ENCODE assay signal across 26 cellular contexts in the genomic region with DNA sequence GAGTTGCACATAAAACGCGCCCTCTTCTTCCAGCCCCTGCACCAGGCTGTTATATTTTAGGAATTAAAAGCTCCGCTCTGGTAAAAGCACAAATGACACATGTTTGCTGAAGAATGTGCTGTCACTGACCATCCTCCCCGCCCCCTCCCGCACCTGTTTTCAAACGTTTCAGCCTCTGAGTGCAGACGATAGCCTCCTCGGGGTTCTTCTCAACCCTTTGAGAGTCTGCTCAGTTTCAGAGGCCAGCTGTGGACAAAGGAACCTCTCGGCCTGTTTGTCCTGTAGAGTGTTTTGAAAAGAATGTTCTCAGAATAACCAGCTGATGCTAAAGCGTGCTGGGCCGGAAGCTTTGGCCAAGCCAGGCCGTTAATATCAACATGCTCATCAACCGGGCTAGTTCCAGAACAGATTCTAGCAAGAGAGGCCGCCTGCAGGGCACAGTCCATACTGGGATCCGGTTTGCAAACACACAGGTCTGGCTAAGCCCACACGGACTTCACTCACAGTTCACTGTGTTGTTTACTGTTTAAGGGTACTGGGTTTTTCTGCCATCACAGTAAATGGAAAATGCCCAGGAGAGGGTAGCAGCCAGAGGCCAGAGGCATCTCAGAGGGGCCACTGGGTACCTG. TPM values are rescaled to one million over a fixed set of nuclear protein-coding genes. Genes with fewer than 3 reads are reported as not detected.
DNase-seq lines count a peak whose midpoint lies in the region; ATAC-seq, FAIRE-seq and TF ChIP-seq lines count a peak whose summit lies in the region.
"Had no signal": no experiment of that assay in that cellular context is flagged by ENCODE, and none has a peak within 500 bp of the region (broad histone marks: within the 10 kb centered on the region; RNA-seq: fewer than 3 reads in every experiment).

No MANE protein-coding gene starts in this region.

- H3K9ac ChIP-seq in HCT116 (ENCODE audit: low read length) (no peak overlapping the region), HepG2 (ENCODE audit: insufficient read depth, low read depth, low read length) (peak overlapping the region; percentile 17)

- TF ChIP-seq RAD21 in HCT116 (IDR thresholded peaks at IDR 0.05; ENCODE audit: low read depth) (no peak), HepG2 (CRISPR knock-in tag; IDR thresholded peaks at IDR 0.05) (peak; percentile 36)

- H3K27me3 ChIP-seq in HCT116 (ENCODE audit: insufficient read depth, low read length) = no peaks in the 10 kb centered on the region; the same call in 1 of the 2 replicates
- peaks cover 0 to 25% of the 10 kb centered on the region in 2 experiments; a peak in 4 of 5 replicates for H3K27me3 ChIP-seq in HepG2 (ENCODE audit: control insufficient read depth in 1 of 2, insufficient read depth in 2 of 2, low read length in 2 of 2)
- H3K27me3 ChIP-seq: vagina had no signal

- H3K79me2 ChIP-seq in HCT116 (ENCODE audit: insufficient read depth, low read length) (no peaks in the 10 kb centered on the region), HepG2 (ENCODE audit: insufficient read depth, low read length) (no peaks in the 10 kb centered on the region)

- ATAC-seq in HCT116 (peak; percentile 13; the same call in 1 of the 2 replicates), HepG2 (peak; percentile 98)
- ATAC-seq: activated CD8-positive, alpha-beta T cell treated with anti-CD3 and anti-CD28 coated beads, Interleukin-2, amount 10 ng/mL, durations not matched to agents 7 days and 5 days; naive thymus-derived CD4-positive, alpha-beta T cell; stimulated activated naive CD8-positive, alpha-beta T cell treated with anti-CD3 and anti-CD28 coated beads, Interleukin-15, Interleukin-2, amounts not matched to agents 100 U/mL and 50 U/mL, for 24 hours; T-helper 17 cell had no signal

- CTCF ChIA-PET in HCT116 (lab: Charles Lee) (no interaction called here), HepG2 (lab: Yijun Ruan, JAX; ENCODE audit: low intra/inter-chr PET ratio, low total read pairs) (no interaction called here)

- peaks cover 33% of the 10 kb centered on the region for H3K27me3 Mint-ChIP-seq in progenitor cell of endocrine pancreas

- POLR2A ChIA-PET in HCT116 (lab: Charles Lee) = no interaction called here
- POLR2A ChIA-PET in HepG2 (lab: Yijun Ruan, JAX) = no interaction called here

- TF ChIP-seq EP300 in HepG2 (IDR thresholded peaks at IDR 0.05; ENCODE audit: low read depth in 2 of 2, low read length in 2 of 2) (peak in 1 of 2 experiments; percentile 71; a peak in 1 of 4 replicates), HepG2 (CRISPR knock-in tag; IDR thresholded peaks at IDR 0.05; ENCODE audit: borderline replicate concordance) (peak; percentile 27; the same call in 1 of the 2 replicates)

- H3K4me2 ChIP-seq in HCT116 (ENCODE audit: low read length) = peak overlapping the region; percentile 60
- peak overlapping the region; percentile 78 for H3K4me2 ChIP-seq in HepG2 (ENCODE audit: low read depth, low read length)

- H4K20me1 ChIP-seq in HCT116 (ENCODE audit: insufficient read depth) = no peaks in the 10 kb centered on the region
- no peaks in the 10 kb centered on the region for H4K20me1 ChIP-seq in HepG2 (ENCODE audit: insufficient read depth, low read length)

- FAIRE-seq in HepG2 (lab: Jason Lieb, UNC) = peak; percentile 94

- BruUV-seq in HCT116 (replicated peaks; lab: Mats Ljungman, UMichigan) (no TSS peak), HepG2 (replicated peaks; lab: Mats Ljungman, UMichigan) (no TSS peak)

- H3K27ac ChIP-seq in HCT116 (ENCODE audit: low read depth, low read length) = no peak overlapping the region
- H3K27ac ChIP-seq in HepG2 (ENCODE audit: extremely low read length, insufficient read depth, low read length) = peak overlapping the region; percentile 72
- H3K27ac ChIP-seq: cardiac muscle cell, esophagus squamous epithelium had no signal

- H3K36me3 ChIP-seq in HCT116 (ENCODE audit: control insufficient read depth in 1 of 2, insufficient read depth in 2 of 2, low read length in 2 of 2) (no peaks in the 10 kb centered on the region), HepG2 (replicated peaks in 1 of 2; ENCODE audit: control insufficient read depth in 1 of 2, insufficient read depth in 2 of 2, low read length in 2 of 2) (no peaks in the 10 kb centered on the region)
- H3K36me3 ChIP-seq: cardiac muscle cell, esophagus squamous epithelium, vagina had no signal

- no peak overlapping the region for H3K27ac Mint-ChIP-seq in progenitor cell of endocrine pancreas
- H3K27ac Mint-ChIP-seq: activated B cell treated with CpG ODN at 0.5 μM for 24 hours; activated CD8-positive, alpha-beta T cell treated with anti-CD3 and anti-CD28 coated beads, Interleukin-2, amount 10 ng/mL, durations not matched to agents 7 days and 5 days; activated naive CD8-positive, alpha-beta T cell treated with anti-CD3 and anti-CD28 coated beads, Interleukin-2, amount 10 ng/mL, durations not matched to agents 7 days and 5 days; activated T-helper 1 cell treated with anti-CD3 and anti-CD28 coated beads, Interleukin-12 subunit alpha, Interleukin-12 subunit beta, Interleukin-2, Interleukin-4 antibody, amounts not matched to agents 30 ng/mL and 10 ng/mL and 1 ng/mL, durations not matched to agents 14 hours and 24 hours and 36 hours; CD8-positive, alpha-beta memory T cell; T-helper 17 cell had no signal

- TF ChIP-seq CTCF in HCT116 (IDR thresholded peaks at IDR 0.05 in 2 of 3, conservative IDR thresholded peaks at IDR 0.05 in 1 of 3; ENCODE audit: borderline replicate concordance in 1 of 3, insufficient read depth in 1 of 3, low read depth in 2 of 3, low read length in 2 of 3) = no peak
- no peak for TF ChIP-seq CTCF in astrocyte of the spinal cord (IDR thresholded peaks at IDR 0.05; ENCODE audit: low read depth, low read length)
- TF ChIP-seq CTCF in HepG2 (CRISPR knock-in tag; IDR thresholded peaks at IDR 0.05) = peak; percentile 44
- TF ChIP-seq CTCF in progenitor cell of endocrine pancreas (IDR thresholded peaks at IDR 0.05; ENCODE audit: unreplicated experiment) = no peak

- no peaks in the 10 kb centered on the region for H3K9me3 Mint-ChIP-seq in progenitor cell of endocrine pancreas (ENCODE audit: low read depth)
- H3K9me3 Mint-ChIP-seq: activated B cell treated with CpG ODN at 0.5 μM for 24 hours; activated naive CD8-positive, alpha-beta T cell treated with anti-CD3 and anti-CD28 coated beads, Interleukin-2, amount 10 ng/mL, durations not matched to agents 7 days and 5 days; activated T-helper 1 cell treated with anti-CD3 and anti-CD28 coated beads, Interleukin-12 subunit alpha, Interleukin-12 subunit beta, Interleukin-2, Interleukin-4 antibody, amounts not matched to agents 30 ng/mL and 10 ng/mL and 1 ng/mL, durations not matched to agents 14 hours and 24 hours and 36 hours; CD8-positive, alpha-beta memory T cell; naive thymus-derived CD4-positive, alpha-beta T cell had no signal

- H3K9me2 ChIP-seq in HCT116 (ENCODE audit: insufficient read depth) = no peaks in the 10 kb centered on the region

- peaks cover 4% of the 10 kb centered on the region for H3K4me1 Mint-ChIP-seq in progenitor cell of endocrine pancreas (ENCODE audit: low read depth)
- H3K4me1 Mint-ChIP-seq: activated B cell treated with CpG ODN at 0.5 μM for 24 hours; activated naive CD8-positive, alpha-beta T cell treated with anti-CD3 and anti-CD28 coated beads, Interleukin-2, amount 10 ng/mL, durations not matched to agents 7 days and 5 days; T-helper 17 cell had no signal

- DNase-seq in HCT116 (ENCODE audit: low read depth, low spot score) (no peak), astrocyte of the spinal cord (ENCODE audit: low read depth, low spot score) (peak; percentile 14), HepG2 (ENCODE audit: low spot score) (peak; percentile 89), retina (peak; percentile 44), DMS79 treated with DMSO at 0.1 percent for 48 hours (lab: John Stamatoyannopoulos, UW) (no peak), NOMO-1 treated with dmso at 0.1 percent for 144 hours (lab: John Stamatoyannopoulos, UW; ENCODE audit: unreplicated experiment) (no peak), progenitor cell of endocrine pancreas (ENCODE audit: low spot score, unreplicated experiment) (no peak)
- DNase-seq in activated CD8-positive, alpha-beta memory T cell treated with anti-CD3 and anti-CD28 coated beads, Interleukin-2, amount 50 U/mL, for 48 hours = no peak
- DNase-seq: activated B cell treated with CpG ODN at 0.5 μM for 24 hours; activated CD8-positive, alpha-beta T cell treated with anti-CD3 and anti-CD28 coated beads, Interleukin-2, amount 10 ng/mL, durations not matched to agents 7 days and 5 days; activated naive CD8-positive, alpha-beta T cell treated with anti-CD3 and anti-CD28 coated beads, Interleukin-2, amount 10 ng/mL, durations not matched to agents 7 days and 5 days; CD8-positive, alpha-beta memory T cell; EL; esophagus squamous epithelium; GOT3; naive thymus-derived CD4-positive, alpha-beta T cell; NCI-H2029; NCI-H510A; SHP77 treated with DMSO at 0.1 percent for 48 hours; stimulated activated naive CD8-positive, alpha-beta T cell treated with anti-CD3 and anti-CD28 coated beads, Interleukin-15, Interleukin-2, amounts not matched to agents 100 U/mL and 50 U/mL, for 24 hours; T-helper 17 cell had no signal

- H3K4me3 Mint-ChIP-seq in progenitor cell of endocrine pancreas (ENCODE audit: low read depth) = no peak overlapping the region
- H3K4me3 Mint-ChIP-seq: activated B cell treated with CpG ODN at 0.5 μM for 24 hours; activated CD8-positive, alpha-beta T cell treated with anti-CD3 and anti-CD28 coated beads, Interleukin-2, amount 10 ng/mL, durations not matched to agents 7 days and 5 days; activated naive CD8-positive, alpha-beta T cell treated with anti-CD3 and anti-CD28 coated beads, Interleukin-2, amount 10 ng/mL, durations not matched to agents 7 days and 5 days; activated T-helper 1 cell treated with anti-CD3 and anti-CD28 coated beads, Interleukin-12 subunit alpha, Interleukin-12 subunit beta, Interleukin-2, Interleukin-4 antibody, amounts not matched to agents 30 ng/mL and 10 ng/mL and 1 ng/mL, durations not matched to agents 14 hours and 24 hours and 36 hours; CD8-positive, alpha-beta memory T cell; naive thymus-derived CD4-positive, alpha-beta T cell; T-helper 17 cell had no signal

- TF ChIP-seq POLR2A in HCT116 (IDR thresholded peaks at IDR 0.05; ENCODE audit: borderline replicate concordance, extremely low read depth, insufficient read depth, insufficient read length) = no peak
- TF ChIP-seq POLR2A in HepG2 (IDR thresholded peaks at IDR 0.05; ENCODE audit: insufficient read depth in 1 of 2, low read depth in 2 of 2, low read length in 2 of 2) = no peak

- in situ Hi-C loops in astrocyte of the spinal cord (cut with HindIII; ENCODE audit: low sequenced_read_pairs) = no loop called here
- in situ Hi-C loops in HepG2 (cut with HindIII; ENCODE audit: extremely low pct_ligation_motif_present, low pct_unique_long_range_greater_than_20kb) = no loop called here

- peaks cover 29 to 52% of the 10 kb centered on the region in 2 experiments for H3K4me1 ChIP-seq in HCT116 (ENCODE audit: control insufficient read depth in 1 of 2, insufficient read depth in 2 of 2, low read length in 2 of 2)
- H3K4me1 ChIP-seq in HepG2 (ENCODE audit: insufficient read depth, low read length) = peaks cover 25% of the 10 kb centered on the region
- H3K4me1 ChIP-seq: vagina had no signal

- intact Hi-C loops in HCT116 (cut with micrococcal nuclease) (no loop called here), HepG2 (cut with micrococcal nuclease; ENCODE audit: unreplicated experiment) (loop anchor here (2.0 kb wide), 1 partner anchor 269 kb away; no protein-coding TSS in a partner anchor)

- RAD21 ChIA-PET in HCT116 (lab: Charles Lee; ENCODE audit: low non-redundant PET in 1 of 2, low total read pairs in 2 of 2, uncharacterized antibody in 2 of 2, unreplicated experiment in 2 of 2) = interaction anchor here in 1 of 2 experiments (1.5 kb wide), 1 partner anchor 17 kb away, joined by 4 read pairs; no protein-coding TSS in a partner anchor

- 12% methylated on average over 13 of the region's 16 CpGs for WGBS in HepG2 (ENCODE audit: low lambda C conversion rate)

- H3K36me3 Mint-ChIP-seq in progenitor cell of endocrine pancreas (ENCODE audit: insufficient read depth) = no peaks in the 10 kb centered on the region
- H3K36me3 Mint-ChIP-seq: activated naive CD8-positive, alpha-beta T cell treated with anti-CD3 and anti-CD28 coated beads, Interleukin-2, amount 10 ng/mL, durations not matched to agents 7 days and 5 days; CD8-positive, alpha-beta memory T cell had no signal

- H2AFZ ChIP-seq in HCT116 (ENCODE audit: low read depth, low read length, poor library complexity, severe bottlenecking) = no peak overlapping the region
- H2AFZ ChIP-seq in HepG2 (ENCODE audit: low read length) = peak overlapping the region; percentile 16

- no peak overlapping the region for H3K4me3 ChIP-seq in HCT116 (replicated peaks in 1 of 2; ENCODE audit: low read depth in 1 of 2, low read length in 2 of 2)
- no peak overlapping the region for H3K4me3 ChIP-seq in astrocyte of the spinal cord (ENCODE audit: low read depth, low read length)
- peak overlapping the region; percentile 7 to 60 (median 18); a peak in 5 of 6 replicates for H3K4me3 ChIP-seq in HepG2 (replicated peaks in 1 of 3; ENCODE audit: insufficient read depth in 1 of 3, low read depth in 2 of 3, low read length in 3 of 3)
- H3K4me3 ChIP-seq: cardiac muscle cell, esophagus squamous epithelium, lung, vagina had no signal

- no peaks in the 10 kb centered on the region for H3K9me3 ChIP-seq in HCT116 (ENCODE audit: control insufficient read depth in 1 of 2, insufficient read depth in 1 of 2, low read depth in 1 of 2, low read length in 2 of 2)
- H3K9me3 ChIP-seq in HepG2 (ENCODE audit: low read length) = no peaks in the 10 kb centered on the region
- H3K9me3 ChIP-seq: esophagus squamous epithelium, vagina had no signal

RNA-seq across cellular contexts. Expression of gene CACNG4, which starts 6.4 kb away (rescaled TPM):
- total RNA-seq in HCT116 (2021; ENCODE audit: unreplicated experiment) (not detected), HepG2 (2016; rRNA removed; fragmentation: Illumina TruSeq; extraction: Trizol) (0.09 and 0.11 TPM in 2 replicates), progenitor cell of endocrine pancreas (6.5 and 8.7 TPM in 2 replicates)
- polyA plus RNA-seq in HCT116 (2012) = 0.03 TPM in 1 of 2 replicates, not detected in the other
- 0.09 and 0.10 TPM in 2 replicates for total RNA-seq in HepG2 (2016; cell fraction: cytosol; rRNA removed; fragmentation: Illumina TruSeq; extraction: Trizol; ENCODE audit: low read depth)
- 0.09 TPM in 2 replicates for total RNA-seq in HepG2 (2016; cell fraction: insoluble cytoplasmic fraction; rRNA removed; fragmentation: Illumina TruSeq; extraction: Trizol)
- total RNA-seq in HepG2 (2016; cell fraction: membrane; rRNA removed; fragmentation: Illumina TruSeq; extraction: Trizol) = 0.17 and 0.19 TPM in 2 replicates
- not detected in 2 replicates for total RNA-seq in HepG2 (2016; cell fraction: nucleus; rRNA removed; fragmentation: Illumina TruSeq; extraction: Trizol)
- 0.09 and 0.17 TPM in 2 replicates for polyA plus RNA-seq in HepG2 (2011; rRNA removed)
- polyA plus RNA-seq in HepG2 (2011; cell fraction: cytosol; rRNA removed) = 0.14 and 0.19 TPM in 2 replicates
- polyA plus RNA-seq in HepG2 (2011; cell fraction: nucleus; rRNA removed) = 0.07 and 0.21 TPM in 2 replicates
- 0.08 and 0.12 TPM in 2 replicates for polyA plus RNA-seq in HepG2 (2012)
- polyA plus RNA-seq in HepG2 (2016; cell fraction: cytosol; fragmentation: Illumina TruSeq; extraction: Trizol; ENCODE audit: low read depth) = 0.12 and 0.14 TPM in 2 replicates
- 0.09 TPM in 1 of 2 replicates, not detected in the other for polyA plus RNA-seq in HepG2 (2016; cell fraction: insoluble cytoplasmic fraction; fragmentation: Illumina TruSeq; extraction: Trizol; ENCODE audit: low read depth)
- 0.17 and 0.26 TPM in 2 replicates for polyA plus RNA-seq in HepG2 (2016; cell fraction: membrane; fragmentation: Illumina TruSeq; extraction: Trizol; ENCODE audit: low read depth)
- polyA plus RNA-seq in HepG2 (2016; cell fraction: nucleus; fragmentation: Illumina TruSeq; extraction: Trizol; ENCODE audit: insufficient read depth, low read depth) = not detected in 2 replicates
- polyA minus RNA-seq in HepG2 (2011; rRNA and poly(A)+ RNA removed; ENCODE audit: low replicate concordance) = 0.22 TPM in 1 of 2 replicates, not detected in the other
- not detected in 2 replicates for polyA minus RNA-seq in HepG2 (2011; cell fraction: cytosol; rRNA and poly(A)+ RNA removed)
- polyA minus RNA-seq in HepG2 (2011; cell fraction: nucleus; rRNA and poly(A)+ RNA removed) = not detected in 2 replicates
- total RNA-seq: activated B cell treated with CpG ODN at 0.5 μM for 24 hours; activated CD8-positive, alpha-beta T cell treated with anti-CD3 and anti-CD28 coated beads, Interleukin-2, amount 10 ng/mL, durations not matched to agents 7 days and 5 days; activated naive CD8-positive, alpha-beta T cell treated with anti-CD3 and anti-CD28 coated beads, Interleukin-2, amount 10 ng/mL, durations not matched to agents 7 days and 5 days; activated T-helper 1 cell treated with anti-CD3 and anti-CD28 coated beads, Interleukin-12 subunit alpha, Interleukin-12 subunit beta, Interleukin-2, Interleukin-4 antibody, amounts not matched to agents 30 ng/mL and 10 ng/mL and 1 ng/mL, durations not matched to agents 14 hours and 24 hours and 36 hours; CD8-positive, alpha-beta memory T cell; naive thymus-derived CD4-positive, alpha-beta T cell; renal cortical epithelial cell; T-helper 17 cell had no signal
- polyA plus RNA-seq: CD8-positive, alpha-beta memory T cell; naive thymus-derived CD4-positive, alpha-beta T cell had no signal

Comparison
In these comparisons a context has a peak if more than half of its experiments do, and no peak if none do; other contexts are left out.
1. DNase-seq: peak in astrocyte of the spinal cord (single experiment), HepG2 (single experiment) and retina (single experiment); none in HCT116 (single experiment), DMS79 treated with DMSO at 0.1 percent for 48 hours (single experiment), activated CD8-positive, alpha-beta memory T cell treated with anti-CD3 and anti-CD28 coated beads, Interleukin-2, amount 50 U/mL, for 48 hours (single experiment), NOMO-1 treated with dmso at 0.1 percent for 144 hours (single experiment) and progenitor cell of endocrine pancreas (single experiment).
2. H3K4me3 ChIP-seq: peak in HepG2 (3 of 3); none in HCT116 (0 of 2) and astrocyte of the spinal cord (single experiment).
3. Of the 20 proteins assayed by ChIP-seq in both HepG2 and HCT116: peak only in HepG2: CTCF, RAD21, SRF, YY1 and ZFX; only in HCT116: none; in both: none; in neither: 15.